ENCODE assay signal across 8 cellular contexts in genomic region chr2:9951522-9952285, GRCh38. TPM values are rescaled to one million over a fixed set of nuclear protein-coding genes. Genes with fewer than 3 reads are reported as not detected.
DNase-seq lines count a peak whose midpoint lies in the region; ATAC-seq lines count a peak whose summit lies in the region.

A gene with protein sequence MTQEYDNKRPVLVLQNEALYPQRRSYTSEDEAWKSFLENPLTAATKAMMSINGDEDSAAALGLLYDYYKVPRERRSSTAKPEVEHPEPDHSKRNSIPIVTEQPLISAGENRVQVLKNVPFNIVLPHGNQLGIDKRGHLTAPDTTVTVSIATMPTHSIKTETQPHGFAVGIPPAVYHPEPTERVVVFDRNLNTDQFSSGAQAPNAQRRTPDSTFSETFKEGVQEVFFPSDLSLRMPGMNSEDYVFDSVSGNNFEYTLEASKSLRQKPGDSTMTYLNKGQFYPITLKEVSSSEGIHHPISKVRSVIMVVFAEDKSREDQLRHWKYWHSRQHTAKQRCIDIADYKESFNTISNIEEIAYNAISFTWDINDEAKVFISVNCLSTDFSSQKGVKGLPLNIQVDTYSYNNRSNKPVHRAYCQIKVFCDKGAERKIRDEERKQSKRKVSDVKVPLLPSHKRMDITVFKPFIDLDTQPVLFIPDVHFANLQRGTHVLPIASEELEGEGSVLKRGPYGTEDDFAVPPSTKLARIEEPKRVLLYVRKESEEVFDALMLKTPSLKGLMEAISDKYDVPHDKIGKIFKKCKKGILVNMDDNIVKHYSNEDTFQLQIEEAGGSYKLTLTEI (plus strand): TSS chr2:9951693. CDS start chr2:9951834, 141 bp downstream.

- peak; percentile 97 for ATAC-seq in activated T-helper 17 cell treated with anti-CD3 and anti-CD28 coated beads, Interleukin-2, amount 50 U/mL, for 72 hours (replicated peaks)
- peak; percentile 93 to 94 for ATAC-seq in naive thymus-derived CD8-positive, alpha-beta T cell
- ATAC-seq in stimulated activated memory B cell treated with anti-CD40 and anti-IgM and Interleukin-4, amounts not matched to agents 10 μg/mL and 1 μg/mL and 100 μg/mL, for 72 hours = peak; percentile 98

- H3K36me3 Mint-ChIP-seq in activated T-helper 17 cell treated with anti-CD3 and anti-CD28 coated beads, Interleukin-2, amount 50 U/mL, for 72 hours (ENCODE audit: low read depth) = no peaks in the 10 kb centered on the region
- no peaks in the 10 kb centered on the region for H3K36me3 Mint-ChIP-seq in naive thymus-derived CD8-positive, alpha-beta T cell
- H3K36me3 Mint-ChIP-seq in stimulated activated memory B cell treated with anti-CD40 and anti-IgM and Interleukin-4, amounts not matched to agents 10 μg/mL and 1 μg/mL and 100 μg/mL, for 72 hours = no peaks in the 10 kb centered on the region

- peaks cover 38% of the 10 kb centered on the region for H3K27me3 Mint-ChIP-seq in activated T-helper 17 cell treated with anti-CD3 and anti-CD28 coated beads, Interleukin-2, amount 50 U/mL, for 72 hours
- peaks cover 15 to 42% (median 27%) of the 10 kb centered on the region in 5 donors for H3K27me3 Mint-ChIP-seq in naive thymus-derived CD8-positive, alpha-beta T cell
- peaks cover 55% of the 10 kb centered on the region for H3K27me3 Mint-ChIP-seq in stimulated activated memory B cell treated with anti-CD40 and anti-IgM and Interleukin-4, amounts not matched to agents 10 μg/mL and 1 μg/mL and 100 μg/mL, for 72 hours

- peak within 1 kb of the TSS; percentile 72 for H3K4me3 Mint-ChIP-seq in activated T-helper 17 cell treated with anti-CD3 and anti-CD28 coated beads, Interleukin-2, amount 50 U/mL, for 72 hours
- H3K4me3 Mint-ChIP-seq in naive thymus-derived CD8-positive, alpha-beta T cell = peak within 1 kb of the TSS; percentile 77 to 91 (median 84)
- H3K4me3 Mint-ChIP-seq in stimulated activated memory B cell treated with anti-CD40 and anti-IgM and Interleukin-4, amounts not matched to agents 10 μg/mL and 1 μg/mL and 100 μg/mL, for 72 hours = peak within 1 kb of the TSS; percentile 87

- POLR2A ChIA-PET in naive thymus-derived CD8-positive, alpha-beta T cell (lab: Charles Lee) = no interaction called here

- no peaks in the 10 kb centered on the region for H3K9me3 Mint-ChIP-seq in activated T-helper 17 cell treated with anti-CD3 and anti-CD28 coated beads, Interleukin-2, amount 50 U/mL, for 72 hours
- H3K9me3 Mint-ChIP-seq in naive thymus-derived CD8-positive, alpha-beta T cell = no peaks in the 10 kb centered on the region
- H3K9me3 Mint-ChIP-seq in stimulated activated memory B cell treated with anti-CD40 and anti-IgM and Interleukin-4, amounts not matched to agents 10 μg/mL and 1 μg/mL and 100 μg/mL, for 72 hours = no peaks in the 10 kb centered on the region

- DNase-seq in DMS79 (lab: John Stamatoyannopoulos, UW) (peak; percentile 68), H4 (ENCODE audit: low spot score) (peak; percentile 60), LHCN-M2 (ENCODE audit: low read depth) (peak; percentile 81), RPMI8226 (peak; percentile 96), fibroblast of peridontal ligament (ENCODE audit: extremely low read depth) (peak; percentile 81)
- DNase-seq in naive thymus-derived CD8-positive, alpha-beta T cell = peak; percentile 82 to 94 (median 90)

- peaks cover 5% of the 10 kb centered on the region for H3K4me1 Mint-ChIP-seq in activated T-helper 17 cell treated with anti-CD3 and anti-CD28 coated beads, Interleukin-2, amount 50 U/mL, for 72 hours
- H3K4me1 Mint-ChIP-seq in naive thymus-derived CD8-positive, alpha-beta T cell = peaks cover 4 to 12% (median 9%) of the 10 kb centered on the region in 4 donors
- H3K4me1 Mint-ChIP-seq in stimulated activated memory B cell treated with anti-CD40 and anti-IgM and Interleukin-4, amounts not matched to agents 10 μg/mL and 1 μg/mL and 100 μg/mL, for 72 hours = peaks cover 15% of the 10 kb centered on the region

- H3K27ac Mint-ChIP-seq in activated T-helper 17 cell treated with anti-CD3 and anti-CD28 coated beads, Interleukin-2, amount 50 U/mL, for 72 hours = no peak within 1 kb of the TSS
- H3K27ac Mint-ChIP-seq in naive thymus-derived CD8-positive, alpha-beta T cell = peak within 1 kb of the TSS in 8 of 10 donors; percentile 4 to 80 (median 40)
- H3K27ac Mint-ChIP-seq in stimulated activated memory B cell treated with anti-CD40 and anti-IgM and Interleukin-4, amounts not matched to agents 10 μg/mL and 1 μg/mL and 100 μg/mL, for 72 hours = no peak within 1 kb of the TSS

RNA-seq across cellular contexts. Expression of the gene that starts here (rescaled TPM):
- total RNA-seq in H4 (2014; rRNA removed; shearing (Covaris generic)) = 0.25 TPM in 1 of 2 replicates, not detected in the other
- 0.40 and 0.90 TPM in 2 replicates for total RNA-seq in LHCN-M2 (2014; rRNA removed)
- 0.05 TPM for polyA plus RNA-seq in LHCN-M2 (2012)
- total RNA-seq in activated T-helper 17 cell treated with anti-CD3 and anti-CD28 coated beads, Interleukin-2, amount 50 U/mL, for 72 hours = under 1 TPM; 0.82 to 0.85 TPM
- under 1 TPM in 1 of 2 experiments, not detected in 1; 0.47 TPM for total RNA-seq in naive thymus-derived CD8-positive, alpha-beta T cell
- under 1 TPM in 1 of 3 donors, not detected in 2; 0.05 TPM for polyA plus RNA-seq in naive thymus-derived CD8-positive, alpha-beta T cell

Comparison
In these comparisons a context has a peak if more than half of its experiments do, and no peak if none do; other contexts are left out.
1. Peak in every context shown above with its lines: DNase-seq and ATAC-seq.
2. Peak in DNase-seq in H4; RNA of the gene not detected or under 1 TPM.
3. Peak in DNase-seq in LHCN-M2; RNA of the gene not detected or under 1 TPM.
4. Peak in ATAC-seq in activated T-helper 17 cell treated with anti-CD3 and anti-CD28 coated beads, Interleukin-2, amount 50 U/mL, for 72 hours; RNA of the gene not detected or under 1 TPM.
5. Peak in DNase-seq and ATAC-seq in naive thymus-derived CD8-positive, alpha-beta T cell; RNA of the gene not detected or under 1 TPM.
6. H3K27ac Mint-ChIP-seq: peak in naive thymus-derived CD8-positive, alpha-beta T cell (8 of 10); none in activated T-helper 17 cell treated with anti-CD3 and anti-CD28 coated beads, Interleukin-2, amount 50 U/mL, for 72 hours (single experiment) and stimulated activated memory B cell treated with anti-CD40 and anti-IgM and Interleukin-4, amounts not matched to agents 10 μg/mL and 1 μg/mL and 100 μg/mL, for 72 hours (single experiment).